18 cellular contexts compared by ENCODE assay signal in genomic region chr12:95629392-95629791, GRCh38.
"Had no signal": no experiment of that assay in that cellular context is flagged by ENCODE, and none has a peak within 500 bp of the region (broad histone marks: within the 10 kb centered on the region; RNA-seq: fewer than 3 reads in every experiment).

No MANE protein-coding gene starts in this region.

- H3K9me3 Mint-ChIP-seq: activated CD4-positive, alpha-beta memory T cell treated with anti-CD3 and anti-CD28 coated beads, Interleukin-2, amount 10 ng/mL, durations not matched to agents 7 days and 5 days; activated naive CD4-positive, alpha-beta T cell treated with anti-CD3 and anti-CD28 coated beads, Interleukin-2, amount 10 ng/mL, durations not matched to agents 7 days and 5 days; natural killer cell; stimulated activated memory B cell treated with anti-CD40 and anti-IgM and Interleukin-4, amounts not matched to agents 10 μg/mL and 1 μg/mL and 100 μg/mL, for 72 hours had no signal

- H3K27me3 Mint-ChIP-seq: activated CD4-positive, alpha-beta memory T cell treated with anti-CD3 and anti-CD28 coated beads, Interleukin-2, amount 10 ng/mL, durations not matched to agents 7 days and 5 days; activated naive CD4-positive, alpha-beta T cell treated with anti-CD3 and anti-CD28 coated beads, Interleukin-2, amount 10 ng/mL, durations not matched to agents 7 days and 5 days had no signal

- H3K4me1 ChIP-seq: parathyroid adenoma had no signal

- H3K79me2 ChIP-seq: parathyroid adenoma had no signal

- H3K4me3 ChIP-seq: esophagus muscularis mucosa, stomach, suprapubic skin, transverse colon had no signal

- H3K9me3 ChIP-seq: esophagus muscularis mucosa, neutrophil, stomach, suprapubic skin, transverse colon had no signal

- H3K27me3 ChIP-seq: esophagus muscularis mucosa, stomach, suprapubic skin, transverse colon had no signal

- H3K9ac ChIP-seq: parathyroid adenoma had no signal

- H3K36me3 ChIP-seq: esophagus muscularis mucosa, neutrophil, stomach, suprapubic skin, transverse colon had no signal

- H3K36me3 Mint-ChIP-seq: activated naive CD4-positive, alpha-beta T cell treated with anti-CD3 and anti-CD28 coated beads, Interleukin-2, amount 10 ng/mL, durations not matched to agents 7 days and 5 days; natural killer cell; stimulated activated memory B cell treated with anti-CD40 and anti-IgM and Interleukin-4, amounts not matched to agents 10 μg/mL and 1 μg/mL and 100 μg/mL, for 72 hours had no signal

- H2AFZ ChIP-seq: parathyroid adenoma had no signal

- H3K27ac Mint-ChIP-seq: activated CD4-positive, alpha-beta memory T cell treated with anti-CD3 and anti-CD28 coated beads, Interleukin-2, amount 10 ng/mL, durations not matched to agents 7 days and 5 days; activated naive CD4-positive, alpha-beta T cell treated with anti-CD3 and anti-CD28 coated beads, Interleukin-2, amount 10 ng/mL, durations not matched to agents 7 days and 5 days; natural killer cell; stimulated activated memory B cell treated with anti-CD40 and anti-IgM and Interleukin-4, amounts not matched to agents 10 μg/mL and 1 μg/mL and 100 μg/mL, for 72 hours had no signal

- ATAC-seq: left lobe of liver; natural killer cell; sciatic nerve; stimulated activated memory B cell treated with anti-CD40 and anti-IgM and Interleukin-4, amounts not matched to agents 10 μg/mL and 1 μg/mL and 100 μg/mL, for 72 hours had no signal

- H3K4me3 Mint-ChIP-seq: activated CD4-positive, alpha-beta memory T cell treated with anti-CD3 and anti-CD28 coated beads, Interleukin-2, amount 10 ng/mL, durations not matched to agents 7 days and 5 days; activated naive CD4-positive, alpha-beta T cell treated with anti-CD3 and anti-CD28 coated beads, Interleukin-2, amount 10 ng/mL, durations not matched to agents 7 days and 5 days; natural killer cell; stimulated activated memory B cell treated with anti-CD40 and anti-IgM and Interleukin-4, amounts not matched to agents 10 μg/mL and 1 μg/mL and 100 μg/mL, for 72 hours had no signal

- H3K4me1 Mint-ChIP-seq: activated CD4-positive, alpha-beta memory T cell treated with anti-CD3 and anti-CD28 coated beads, Interleukin-2, amount 10 ng/mL, durations not matched to agents 7 days and 5 days; activated naive CD4-positive, alpha-beta T cell treated with anti-CD3 and anti-CD28 coated beads, Interleukin-2, amount 10 ng/mL, durations not matched to agents 7 days and 5 days; natural killer cell; stimulated activated memory B cell treated with anti-CD40 and anti-IgM and Interleukin-4, amounts not matched to agents 10 μg/mL and 1 μg/mL and 100 μg/mL, for 72 hours had no signal

- H3K27ac ChIP-seq: esophagus muscularis mucosa, neutrophil, parathyroid adenoma, suprapubic skin, transverse colon had no signal

- DNase-seq: activated CD4-positive, alpha-beta memory T cell treated with anti-CD3 and anti-CD28 coated beads, Interleukin-2, amount 10 ng/mL, durations not matched to agents 7 days and 5 days; activated CD4-positive, alpha-beta T cell treated with anti-CD3 and anti-CD28 coated beads for 48 hours; activated effector memory CD4-positive, alpha-beta T cell treated with anti-CD3 and anti-CD28 coated beads, Interleukin-2, amount 50 U/mL, for 16 hours; activated naive CD4-positive, alpha-beta T cell treated with anti-CD3 and anti-CD28 coated beads, Interleukin-2, amount 10 ng/mL, durations not matched to agents 7 days and 5 days; effector CD8-positive, alpha-beta T cell; midbrain; natural killer cell; small intestine; stimulated activated CD4-positive, alpha-beta T cell treated with anti-CD3 and anti-CD28 coated beads, Interleukin-15, amount 100 ng/mL, for 24 hours; stomach; transverse colon had no signal
